12 cellular contexts compared by ENCODE assay signal in genomic region chr1:209657140-209657879, GRCh38. TPM values are rescaled to one million over a fixed set of nuclear protein-coding genes. Genes with fewer than 3 reads are reported as not detected.
DNase-seq lines count a peak whose midpoint lies in the region; ATAC-seq and TF ChIP-seq lines count a peak whose summit lies in the region.
"Had no signal": no experiment of that assay in that cellular context is flagged by ENCODE, and none has a peak within 500 bp of the region (broad histone marks: within the 10 kb centered on the region; RNA-seq: fewer than 3 reads in every experiment).

No MANE protein-coding gene starts in this region.

- no peak overlapping the region for H3K27ac Mint-ChIP-seq in chondrocyte (ENCODE audit: unreplicated experiment)
- H3K27ac Mint-ChIP-seq: IgD-negative memory B cell had no signal

- no TSS peak for BruUV-seq in PC-3 (replicated peaks; lab: Mats Ljungman, UMichigan)

- ATAC-seq in GM21367 (IDR thresholded peaks at IDR 0.05; ENCODE audit: unreplicated experiment) (peak; percentile 48), PC-3 (peak; percentile 64)

- H3K36me3 ChIP-seq in PC-3 (ENCODE audit: low read depth, low read length), result no peaks in the 10 kb centered on the region
- no peaks in the 10 kb centered on the region for H3K36me3 ChIP-seq in esophagus squamous epithelium
- H3K36me3 ChIP-seq: suprapubic skin had no signal

- no peak overlapping the region for H2AFZ ChIP-seq in PC-3 (ENCODE audit: low read length)
- H2AFZ ChIP-seq: hepatocyte had no signal

- H3K9me3 ChIP-seq in PC-3 (ENCODE audit: low read length) (no peaks in the 10 kb centered on the region), esophagus squamous epithelium (no peaks in the 10 kb centered on the region)
- H3K9me3 ChIP-seq: suprapubic skin had no signal

- TF ChIP-seq CTCF in AG10803 (conservative IDR thresholded peaks at IDR 0.05; ENCODE audit: low read length) (no peak), PC-3 (conservative IDR thresholded peaks at IDR 0.05; ENCODE audit: low read depth, low read length) (no peak), esophagus squamous epithelium (IDR thresholded peaks at IDR 0.05) (no peak), chondrocyte (IDR thresholded peaks at IDR 0.05) (no peak)

- H3K4me3 ChIP-seq in AG10803 (ENCODE audit: low read length), result no peak overlapping the region
- no peak overlapping the region for H3K4me3 ChIP-seq in PC-3 (ENCODE audit: low read length)
- no peak overlapping the region for H3K4me3 ChIP-seq in esophagus squamous epithelium
- H3K4me3 ChIP-seq: hepatocyte, suprapubic skin had no signal

- H3K27me3 ChIP-seq in PC-3 (ENCODE audit: low read length) (no peaks in the 10 kb centered on the region), esophagus squamous epithelium (peaks cover 0 to 42% (median 0%) of the 10 kb centered on the region in 4 donors)
- H3K27me3 ChIP-seq: hepatocyte had no signal

- H3K4me1 ChIP-seq in PC-3 (ENCODE audit: insufficient read depth, low read length) (peaks cover 79% of the 10 kb centered on the region), esophagus squamous epithelium (peaks cover 13 to 83% (median 23%) of the 10 kb centered on the region in 3 donors)

- H3K4me1 Mint-ChIP-seq in chondrocyte (ENCODE audit: low read depth), result peaks cover 18% of the 10 kb centered on the region

- H3K9me2 ChIP-seq in PC-3 (replicated peaks; ENCODE audit: low read length), result no peaks in the 10 kb centered on the region

- H3K4me3 Mint-ChIP-seq in chondrocyte (ENCODE audit: unreplicated experiment), result no peak overlapping the region
- H3K4me3 Mint-ChIP-seq: IgD-negative memory B cell had no signal

- H3K36me3 Mint-ChIP-seq in chondrocyte (ENCODE audit: low read depth), result no peaks in the 10 kb centered on the region

- peak overlapping the region; percentile 55 for H3K9ac ChIP-seq in PC-3 (ENCODE audit: low read length)

- POLR2A ChIA-PET in PC-3 (lab: Charles Lee; ENCODE audit: unreplicated experiment), result interaction anchor here (1.4 kb wide), 1 partner anchor 18 kb away, joined by 13 read pairs; the partner anchor contains the start of gene G0S2

- H4K20me1 ChIP-seq in PC-3 (ENCODE audit: low read length), result no peaks in the 10 kb centered on the region

- peak overlapping the region; percentile 95 for H3K27ac ChIP-seq in PC-3 (ENCODE audit: low read length)
- peak overlapping the region in 3 of 4 donors; percentile 56 to 73 (median 67) for H3K27ac ChIP-seq in esophagus squamous epithelium
- H3K27ac ChIP-seq in substantia nigra (ENCODE audit: low read depth, low read length, poor library complexity, severe bottlenecking), result no peak overlapping the region
- H3K27ac ChIP-seq: suprapubic skin had no signal

- H3K27me3 Mint-ChIP-seq in chondrocyte (ENCODE audit: low read depth), result peaks cover 3% of the 10 kb centered on the region

- H3K79me2 ChIP-seq in PC-3 (ENCODE audit: low read length), result peaks cover 21% of the 10 kb centered on the region
- H3K79me2 ChIP-seq: hepatocyte had no signal

- H3K9me3 Mint-ChIP-seq in chondrocyte (ENCODE audit: low read depth), result no peaks in the 10 kb centered on the region

- peaks cover 14% of the 10 kb centered on the region for H3F3A ChIP-seq in PC-3 (ENCODE audit: low read length, unreplicated experiment)

- intact Hi-C loops in PC-3 (cut with micrococcal nuclease), result no loop called here
- intact Hi-C loops in esophagus squamous epithelium (cut with DNase I), result no loop called here

- H3K4me2 ChIP-seq in PC-3 (ENCODE audit: low read length), result peak overlapping the region; percentile 56
- H3K4me2 ChIP-seq: hepatocyte had no signal

- CTCF ChIA-PET in PC-3 (lab: Charles Lee), result no interaction called here

- no peak for TF ChIP-seq POLR2A in esophagus squamous epithelium (IDR thresholded peaks at IDR 0.05)

- DNase-seq in AG10803 (ENCODE audit: low read depth) (peak; percentile 79), PC-3 (peak; percentile 99), esophagus squamous epithelium (lab: John Stamatoyannopoulos, UW) (no peak), chondrocyte (ENCODE audit: low spot score) (no peak), NCI-H69 (lab: John Stamatoyannopoulos, UW) (no peak), NCI-H187 (lab: John Stamatoyannopoulos, UW) (no peak), substantia nigra (lab: John Stamatoyannopoulos, UW) (no peak)
- DNase-seq: C1 segment of cervical spinal cord had no signal

- 38 to 39% methylated on average over 3 to 8 of the region's 9 CpGs for WGBS in esophagus squamous epithelium, 2 donors

RNA-seq across cellular contexts. Expression of gene LAMB3, which starts 5.1 kb away (rescaled TPM):
- total RNA-seq in PC-3 (2014; rRNA removed), result 473 and 650 TPM in 2 replicates
- 100 to 1,000 TPM in 3 of 4 donors, 10 to 100 TPM in 1; 65.4 to 121 (median 113) TPM for total RNA-seq in esophagus squamous epithelium
- total RNA-seq in chondrocyte, result 5.5 to 6.5 TPM (median 6.3 TPM) in 3 replicates

RNA-seq across cellular contexts. Expression of gene G0S2, which starts 17.9 kb away (rescaled TPM):
- total RNA-seq in PC-3 (2014; rRNA removed), result 620 and 723 TPM in 2 replicates
- total RNA-seq in esophagus squamous epithelium, result 10 to 100 TPM in 1 of 4 donors, 1 to 10 TPM in 3; 6.7 to 25.2 (median 7.1) TPM
- 0.65 to 1.0 TPM (median 0.69 TPM) in 3 replicates for total RNA-seq in chondrocyte

RNA-seq across cellular contexts. Expression of gene HSD11B1, which starts 47.3 kb away (rescaled TPM):
- not detected in 2 replicates for total RNA-seq in PC-3 (2014; rRNA removed)
- total RNA-seq in esophagus squamous epithelium, result 1 to 10 TPM in 3 of 4 donors, not detected in 1; 1.5 to 5.9 (median 4.0) TPM
- total RNA-seq in chondrocyte, result not detected in 3 replicates

Comparison
In these comparisons a context has a peak if more than half of its experiments do, and no peak if none do; other contexts are left out.
1. DNase-seq: peak in AG10803 (single experiment) and PC-3 (single experiment); none in esophagus squamous epithelium (single experiment), chondrocyte (single experiment), NCI-H69 (single experiment), NCI-H187 (0 of 2) and substantia nigra (0 of 49).
2. RNA of gene G0S2, which starts 17.9 kb away (total RNA-seq): 620 to 723 TPM in PC-3; 6.7 to 25.2 TPM in esophagus squamous epithelium and 0.65 to 1.0 TPM in chondrocyte; every median in the first group is over 10 times any median in the second.